Comparison of ENCODE assay signal across 20 cellular contexts in the genomic region with DNA sequence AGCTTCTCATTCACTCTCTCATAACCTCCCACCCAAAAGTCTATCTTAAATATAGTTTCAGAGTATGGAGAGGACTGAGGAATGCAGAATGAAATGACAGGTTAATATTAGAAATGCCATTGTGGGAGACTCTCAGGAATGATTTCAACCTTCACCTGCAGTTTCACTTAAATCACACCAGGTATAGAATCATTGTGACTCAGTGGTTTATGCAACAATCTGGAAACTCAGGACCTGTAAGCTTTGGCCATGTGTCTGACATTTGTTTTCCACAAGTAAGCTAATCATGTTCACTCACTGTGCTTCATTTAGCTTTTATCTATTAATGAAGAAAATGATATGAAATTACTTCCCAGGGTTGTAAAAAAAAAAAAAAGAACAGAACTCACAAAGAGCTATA. TPM values are rescaled to one million over a fixed set of nuclear protein-coding genes. Genes with fewer than 3 reads are reported as not detected.
DNase-seq lines count a peak whose midpoint lies in the region; ATAC-seq, FAIRE-seq and TF ChIP-seq lines count a peak whose summit lies in the region.
"Had no signal": no experiment of that assay in that cellular context is flagged by ENCODE, and none has a peak within 500 bp of the region (broad histone marks: within the 10 kb centered on the region; RNA-seq: fewer than 3 reads in every experiment).

No MANE protein-coding gene starts in this region.

- H3K4me2 ChIP-seq in smooth muscle cell, result no peak overlapping the region

- peak; percentile 23 for FAIRE-seq in GM12891 (lab: Jason Lieb, UNC)
- FAIRE-seq: A204.1, D721Med had no signal

- no peaks in the 10 kb centered on the region for H3F3A ChIP-seq in smooth muscle cell (ENCODE audit: low read depth)

- H3K4me3 Mint-ChIP-seq in CD8-positive, alpha-beta T cell, result no peak overlapping the region
- H3K4me3 Mint-ChIP-seq: CD14-positive monocyte had no signal

- H3K9me3 Mint-ChIP-seq in CD8-positive, alpha-beta T cell, result no peaks in the 10 kb centered on the region
- H3K9me3 Mint-ChIP-seq: CD14-positive monocyte had no signal

- no peaks in the 10 kb centered on the region for H3K4me1 ChIP-seq in smooth muscle cell (ENCODE audit: low read depth)
- H3K4me1 ChIP-seq in upper lobe of right lung, result no peaks in the 10 kb centered on the region
- no peaks in the 10 kb centered on the region for H3K4me1 ChIP-seq in CD8-positive, alpha-beta T cell (ENCODE audit: insufficient read depth, low read length)
- H3K4me1 ChIP-seq: SJCRH30 had no signal

- H3K79me2 ChIP-seq in smooth muscle cell (ENCODE audit: low read depth), result no peaks in the 10 kb centered on the region

- H3K27ac ChIP-seq in RWPE1 (no peak overlapping the region), smooth muscle cell (ENCODE audit: low read depth) (peak overlapping the region; percentile 38), upper lobe of right lung (no peak overlapping the region)
- no peak overlapping the region for H3K27ac ChIP-seq in CD8-positive, alpha-beta T cell (ENCODE audit: low read depth, low read length)
- H3K27ac ChIP-seq: SJCRH30 had no signal

- H3K27me3 Mint-ChIP-seq in CD8-positive, alpha-beta T cell (ENCODE audit: low read depth), result no peaks in the 10 kb centered on the region

- H3K9me3 ChIP-seq in smooth muscle cell (replicated peaks; ENCODE audit: low read depth), result no peaks in the 10 kb centered on the region
- no peaks in the 10 kb centered on the region for H3K9me3 ChIP-seq in upper lobe of right lung
- no peaks in the 10 kb centered on the region for H3K9me3 ChIP-seq in CD8-positive, alpha-beta T cell (ENCODE audit: low read length)
- H3K9me3 ChIP-seq: SJCRH30 had no signal

- CTCF ChIA-PET in RWPE1 (lab: Yijun Ruan, JAX), result no interaction called here
- CTCF ChIA-PET in CD8-positive, alpha-beta T cell (lab: Charles Lee), result interaction anchor here (1.3 kb wide), 1 partner anchor 12 kb away, joined by 3 read pairs; no protein-coding TSS in a partner anchor

- peak; percentile 86 for ATAC-seq in esophagus mucosa
- ATAC-seq in GM19351 (IDR thresholded peaks at IDR 0.05; ENCODE audit: unreplicated experiment), result no peak
- no peak for ATAC-seq in upper lobe of right lung
- no peak for ATAC-seq in CD8-positive, alpha-beta T cell
- ATAC-seq: Panc1 had no signal

- intact Hi-C loops in upper lobe of right lung (cut with DNase I), result no loop called here
- intact Hi-C loops in CD8-positive, alpha-beta T cell (cut with DNase I, micrococcal nuclease), result no loop called here

- no peak overlapping the region for H3K9ac ChIP-seq in smooth muscle cell (ENCODE audit: low read depth)

- H3K4me3 ChIP-seq in smooth muscle cell, result no peak overlapping the region
- H3K4me3 ChIP-seq in upper lobe of right lung, result no peak overlapping the region
- H3K4me3 ChIP-seq in CD8-positive, alpha-beta T cell (ENCODE audit: low read depth, low read length), result no peak overlapping the region
- H3K4me3 ChIP-seq: SJCRH30 had no signal

- H4K20me1 ChIP-seq in smooth muscle cell (ENCODE audit: low read depth), result no peaks in the 10 kb centered on the region

- no peak overlapping the region for H2AFZ ChIP-seq in smooth muscle cell (ENCODE audit: low read depth)

- H3K4me1 Mint-ChIP-seq in CD8-positive, alpha-beta T cell (ENCODE audit: low read depth), result peaks cover 4% of the 10 kb centered on the region

- H3K36me3 Mint-ChIP-seq in CD8-positive, alpha-beta T cell, result no peaks in the 10 kb centered on the region
- H3K36me3 Mint-ChIP-seq: CD14-positive monocyte had no signal

- H3K27me3 ChIP-seq in smooth muscle cell (ENCODE audit: low read depth) (no peaks in the 10 kb centered on the region), upper lobe of right lung (no peaks in the 10 kb centered on the region)
- H3K27me3 ChIP-seq in CD8-positive, alpha-beta T cell (ENCODE audit: insufficient read depth, low read length), result no peaks in the 10 kb centered on the region
- H3K27me3 ChIP-seq: SJCRH30 had no signal

- POLR2A ChIA-PET in RWPE1 (lab: Yijun Ruan, JAX; ENCODE audit: low non-redundant PET), result interaction anchor here (0.9 kb wide), 1 partner anchor 8 kb away, joined by 4 read pairs; no protein-coding TSS in a partner anchor
- POLR2A ChIA-PET in CD8-positive, alpha-beta T cell (lab: Charles Lee), result no interaction called here

- H3K36me3 ChIP-seq in smooth muscle cell (ENCODE audit: low read depth) (no peaks in the 10 kb centered on the region), upper lobe of right lung (no peaks in the 10 kb centered on the region)
- H3K36me3 ChIP-seq in CD8-positive, alpha-beta T cell (ENCODE audit: insufficient read depth, low read length), result no peaks in the 10 kb centered on the region
- H3K36me3 ChIP-seq: SJCRH30 had no signal

- no peak for DNase-seq in GM12891 (ENCODE audit: insufficient read length, low spot score)
- DNase-seq in RWPE1 (ENCODE audit: low spot score), result peak; percentile 7
- DNase-seq in smooth muscle cell (lab: John Stamatoyannopoulos, UW; ENCODE audit: unreplicated experiment), result no peak
- DNase-seq in upper lobe of right lung, result no peak
- DNase-seq in CD8-positive, alpha-beta T cell, result no peak
- DNase-seq: DMS53, GDM1, Kasumi-1, NCI-H1092, NCI-H1436 treated with DMSO at 0.1 percent for 48 hours, NCI-H1930, NCI-H510A treated with DMSO at 0.1 percent for 48 hours, NCI-H748 treated with DMSO at 0.1 percent for 48 hours, SJCRH30 had no signal

- no peak for TF ChIP-seq POLR2A in GM12891 (IDR thresholded peaks at IDR 0.05; ENCODE audit: low read depth, low read length)

- TF ChIP-seq CTCF in RWPE1 (conservative IDR thresholded peaks at IDR 0.05; ENCODE audit: low read depth), result no peak
- TF ChIP-seq CTCF in smooth muscle cell (IDR thresholded peaks at IDR 0.05; ENCODE audit: borderline replicate concordance, insufficient read depth, poor library complexity, severe bottlenecking), result no peak
- TF ChIP-seq CTCF in upper lobe of right lung (IDR thresholded peaks at IDR 0.05), result no peak
- TF ChIP-seq CTCF in CD8-positive, alpha-beta T cell (IDR thresholded peaks at IDR 0.05), result no peak

- no peak overlapping the region for H3K27ac Mint-ChIP-seq in CD8-positive, alpha-beta T cell
- H3K27ac Mint-ChIP-seq: CD14-positive monocyte had no signal

TF ChIP-seq in GM12891, 5 proteins besides CTCF, POLR2A, EP300 and RAD21:
- no peak for TF ChIP-seq SPI1 (IDR thresholded peaks at IDR 0.05; ENCODE audit: low read depth, low read length)
- no peak for TF ChIP-seq PAX5 (IDR thresholded peaks at IDR 0.05; ENCODE audit: insufficient read depth, low read length, severe bottlenecking)
- TF ChIP-seq TAF1 (IDR thresholded peaks at IDR 0.05; ENCODE audit: low read depth, low read length), result no peak
- no peak for TF ChIP-seq POU2F2 (IDR thresholded peaks at IDR 0.05; ENCODE audit: low read depth, low read length)
- no peak for TF ChIP-seq POLR2AphosphoS5 (IDR thresholded peaks at IDR 0.05; ENCODE audit: low read depth, low read length)

RNA-seq across cellular contexts. Expression of a gene that starts 8.7 kb away (rescaled TPM):
- polyA plus RNA-seq in GM12891 (2012; ENCODE audit: low read depth, missing spikeins), result 18.2 TPM
- total RNA-seq in esophagus mucosa, result 54.9 TPM
- 82.9 and 85.2 TPM in 2 replicates for total RNA-seq in smooth muscle cell
- polyA plus RNA-seq in smooth muscle cell, result 12.3 and 20.7 TPM in 2 replicates
- total RNA-seq in upper lobe of right lung, result 149 TPM
- 10 to 100 TPM; 14.7 to 16.3 TPM for total RNA-seq in CD8-positive, alpha-beta T cell
